In genomic region chr5:132753135-132753987, GRCh38 we compare ENCODE assay signal across 1 cellular context.
TF ChIP-seq lines count a peak whose summit lies in the region.

No MANE protein-coding gene starts in this region.

TF ChIP-seq in HEK293, 187 proteins besides CTCF, POLR2A, EP300 and RAD21 (continued from another document):
- TF ChIP-seq, protein P1, sequence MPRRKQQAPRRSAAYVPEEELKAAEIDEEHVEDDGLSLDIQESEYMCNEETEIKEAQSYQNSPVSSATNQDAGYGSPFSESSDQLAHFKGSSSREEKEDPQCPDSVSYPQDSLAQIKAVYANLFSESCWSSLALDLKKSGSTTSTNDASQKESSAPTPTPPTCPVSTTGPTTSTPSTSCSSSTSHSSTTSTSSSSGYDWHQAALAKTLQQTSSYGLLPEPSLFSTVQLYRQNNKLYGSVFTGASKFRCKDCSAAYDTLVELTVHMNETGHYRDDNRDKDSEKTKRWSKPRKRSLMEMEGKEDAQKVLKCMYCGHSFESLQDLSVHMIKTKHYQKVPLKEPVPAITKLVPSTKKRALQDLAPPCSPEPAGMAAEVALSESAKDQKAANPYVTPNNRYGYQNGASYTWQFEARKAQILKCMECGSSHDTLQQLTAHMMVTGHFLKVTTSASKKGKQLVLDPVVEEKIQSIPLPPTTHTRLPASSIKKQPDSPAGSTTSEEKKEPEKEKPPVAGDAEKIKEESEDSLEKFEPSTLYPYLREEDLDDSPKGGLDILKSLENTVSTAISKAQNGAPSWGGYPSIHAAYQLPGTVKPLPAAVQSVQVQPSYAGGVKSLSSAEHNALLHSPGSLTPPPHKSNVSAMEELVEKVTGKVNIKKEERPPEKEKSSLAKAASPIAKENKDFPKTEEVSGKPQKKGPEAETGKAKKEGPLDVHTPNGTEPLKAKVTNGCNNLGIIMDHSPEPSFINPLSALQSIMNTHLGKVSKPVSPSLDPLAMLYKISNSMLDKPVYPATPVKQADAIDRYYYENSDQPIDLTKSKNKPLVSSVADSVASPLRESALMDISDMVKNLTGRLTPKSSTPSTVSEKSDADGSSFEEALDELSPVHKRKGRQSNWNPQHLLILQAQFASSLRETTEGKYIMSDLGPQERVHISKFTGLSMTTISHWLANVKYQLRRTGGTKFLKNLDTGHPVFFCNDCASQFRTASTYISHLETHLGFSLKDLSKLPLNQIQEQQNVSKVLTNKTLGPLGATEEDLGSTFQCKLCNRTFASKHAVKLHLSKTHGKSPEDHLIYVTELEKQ (tag by site-specific recombination; IDR thresholded peaks at IDR 0.05; ENCODE audit: borderline replicate concordance), result no peak
